8 cellular contexts compared by ENCODE assay signal in genomic region chr4:8157944-8158709, GRCh38. TPM values are rescaled to one million over a fixed set of nuclear protein-coding genes. Genes with fewer than 3 reads are reported as not detected.
A peak's percentile ranks its signal among the peaks of the same experiment; 100 is the strongest.
DNase-seq lines count a peak whose midpoint lies in the region; ATAC-seq and TF ChIP-seq lines count a peak whose summit lies in the region.

No MANE protein-coding gene starts in this region.

- H3K27ac Mint-ChIP-seq in central memory CD8-positive, alpha-beta T cell (ENCODE audit: low read depth), result no peak overlapping the region

- no peaks in the 10 kb centered on the region for H3K36me3 ChIP-seq in mucosa of rectum (ENCODE audit: control insufficient read depth in 2 of 2, insufficient read depth in 2 of 2, low read length in 2 of 2)

- CTCF ChIA-PET in AG04450 (lab: Charles Lee), result interaction anchor here (2.2 kb wide), 1 partner anchor 18 kb away, joined by 8 read pairs; no protein-coding TSS in a partner anchor

- peak overlapping the region; percentile 32 to 64 for H3K9ac ChIP-seq in mucosa of rectum (ENCODE audit: low read depth in 1 of 2, low read length in 2 of 2)

- H3K36me3 Mint-ChIP-seq in central memory CD8-positive, alpha-beta T cell (ENCODE audit: insufficient read depth), result peaks cover 6% of the 10 kb centered on the region

- peaks cover 4% of the 10 kb centered on the region; the same call in 1 of the 2 replicates for H3K9me3 ChIP-seq in AG04450 (ENCODE audit: control insufficient read depth, insufficient read depth, low read length)
- H3K9me3 ChIP-seq in mucosa of rectum (ENCODE audit: control insufficient read depth in 2 of 2, low read length in 2 of 2), result no peaks in the 10 kb centered on the region

- no peak for TF ChIP-seq CTCF in AG04450 (IDR thresholded peaks at IDR 0.05; ENCODE audit: low read depth, low read length)

- peaks cover 17% of the 10 kb centered on the region for H3K4me1 Mint-ChIP-seq in central memory CD8-positive, alpha-beta T cell

- H3K27me3 Mint-ChIP-seq in central memory CD8-positive, alpha-beta T cell, result no peaks in the 10 kb centered on the region

- H3K9me3 Mint-ChIP-seq in central memory CD8-positive, alpha-beta T cell, result no peaks in the 10 kb centered on the region

- H3K4me3 Mint-ChIP-seq in central memory CD8-positive, alpha-beta T cell, result peak overlapping the region; percentile 97

- DNase-seq in AG04450 (ENCODE audit: low read depth, low spot score) (no peak), NCI-H128 (lab: John Stamatoyannopoulos, UW; ENCODE audit: unreplicated experiment) (no peak), superior temporal gyrus (ENCODE audit: extremely low spot score) (no peak), SIG-M5 treated with dmso at 0.1 percent for 504 hours (lab: John Stamatoyannopoulos, UW; ENCODE audit: unreplicated experiment) (no peak), SHP77 (lab: John Stamatoyannopoulos, UW) (no peak)
- no peak for DNase-seq in central memory CD8-positive, alpha-beta T cell (ENCODE audit: low spot score in 2 of 2)

- no peak overlapping the region for H3K27ac ChIP-seq in AG04450 (ENCODE audit: low read depth, low read length)
- no peak overlapping the region for H3K27ac ChIP-seq in mucosa of rectum (ENCODE audit: low read depth in 2 of 2, low read length in 2 of 2)

- H3K27me3 ChIP-seq in AG04450 (ENCODE audit: control insufficient read depth, insufficient read depth, low read length) (peaks cover 45% of the 10 kb centered on the region), mucosa of rectum (ENCODE audit: control insufficient read depth in 2 of 2, insufficient read depth in 2 of 2, low read length in 2 of 2) (peaks cover 2 to 5% of the 10 kb centered on the region in 2 donors)

- POLR2A ChIA-PET in AG04450 (lab: Yijun Ruan, JAX), result no interaction called here

- H3K4me3 ChIP-seq in AG04450 (ENCODE audit: low read depth, low read length) (peak overlapping the region; percentile 49), mucosa of rectum (ENCODE audit: low read length in 2 of 2) (peak overlapping the region; percentile 76 to 80)

- ATAC-seq in HG03571 (IDR thresholded peaks at IDR 0.05; ENCODE audit: unreplicated experiment), result peak; percentile 2
- ATAC-seq in central memory CD8-positive, alpha-beta T cell (replicated peaks; ENCODE audit: extremely low read depth, poor library complexity, severe bottlenecking), result peak; percentile 1

- H3K4me1 ChIP-seq in mucosa of rectum (ENCODE audit: control insufficient read depth in 2 of 2, insufficient read depth in 2 of 2, low read length in 2 of 2), result peaks cover 17 to 21% of the 10 kb centered on the region in 2 donors

RNA-seq across cellular contexts. Expression of gene ABLIM2, which starts 0.5 kb away (rescaled TPM):
- polyA plus RNA-seq in AG04450 (2011; rRNA removed), result 0.07 TPM in 1 of 2 replicates, not detected in the other
- not detected in 2 replicates for polyA minus RNA-seq in AG04450 (2011; rRNA and poly(A)+ RNA removed)

RNA-seq across cellular contexts. Expression of gene SH3TC1, which starts 41.0 kb away (rescaled TPM):
- 0.98 and 1.4 TPM in 2 replicates for polyA plus RNA-seq in AG04450 (2011; rRNA removed)
- 1.9 and 2.7 TPM in 2 replicates for polyA minus RNA-seq in AG04450 (2011; rRNA and poly(A)+ RNA removed)
